ENCODE assay signal across 8 cellular contexts in genomic region chr1:26677306-26678115, GRCh38. TPM values are rescaled to one million over a fixed set of nuclear protein-coding genes. Genes with fewer than 3 reads are reported as not detected.
A peak's percentile ranks its signal among the peaks of the same experiment; 100 is the strongest.
DNase-seq lines count a peak whose midpoint lies in the region; ATAC-seq and TF ChIP-seq lines count a peak whose summit lies in the region.

No MANE protein-coding gene starts in this region.

- peaks cover 20% of the 10 kb centered on the region for H3K4me1 Mint-ChIP-seq in activated CD8-positive, alpha-beta memory T cell treated with anti-CD3 and anti-CD28 coated beads, Interleukin-2, amount 10 ng/mL, durations not matched to agents 7 days and 5 days
- peaks cover 8% of the 10 kb centered on the region for H3K4me1 Mint-ChIP-seq in endothelial cell (ENCODE audit: unreplicated experiment)

- no peaks in the 10 kb centered on the region for H3K36me3 Mint-ChIP-seq in activated CD8-positive, alpha-beta memory T cell treated with anti-CD3 and anti-CD28 coated beads, Interleukin-2, amount 10 ng/mL, durations not matched to agents 7 days and 5 days
- H3K36me3 Mint-ChIP-seq in endothelial cell (ENCODE audit: low read depth, unreplicated experiment), result no peaks in the 10 kb centered on the region

- H3K36me3 ChIP-seq in muscle layer of colon (ENCODE audit: insufficient read depth, low read length) (no peaks in the 10 kb centered on the region), testis (ENCODE audit: low read depth, missing control alignments) (no peaks in the 10 kb centered on the region)

- TF ChIP-seq CTCF in endothelial cell (IDR thresholded peaks at IDR 0.05; ENCODE audit: unreplicated experiment) (no peak), testis (IDR thresholded peaks at IDR 0.05) (peak in 2 of 3 experiments; percentile 50)

- no peak overlapping the region for H3K4me3 Mint-ChIP-seq in activated CD8-positive, alpha-beta memory T cell treated with anti-CD3 and anti-CD28 coated beads, Interleukin-2, amount 10 ng/mL, durations not matched to agents 7 days and 5 days
- no peak overlapping the region for H3K4me3 Mint-ChIP-seq in endothelial cell (ENCODE audit: unreplicated experiment)

- no peak for TF ChIP-seq POLR2A in testis (IDR thresholded peaks at IDR 0.05)

- H3K9me3 Mint-ChIP-seq in activated CD8-positive, alpha-beta memory T cell treated with anti-CD3 and anti-CD28 coated beads, Interleukin-2, amount 10 ng/mL, durations not matched to agents 7 days and 5 days (ENCODE audit: low read depth), result no peaks in the 10 kb centered on the region
- no peaks in the 10 kb centered on the region for H3K9me3 Mint-ChIP-seq in endothelial cell (ENCODE audit: unreplicated experiment)

- H3K9ac ChIP-seq in muscle layer of colon (ENCODE audit: low read length), result peak overlapping the region; percentile 26

- peaks cover 12% of the 10 kb centered on the region for H3K4me1 ChIP-seq in muscle layer of colon (ENCODE audit: insufficient read depth, low read length)
- peaks cover 13% of the 10 kb centered on the region for H3K4me1 ChIP-seq in testis

- intact Hi-C loops in testis (cut with DNase I; ENCODE audit: low total_unique reads), result no loop called here

- H3K27ac Mint-ChIP-seq in activated CD8-positive, alpha-beta memory T cell treated with anti-CD3 and anti-CD28 coated beads, Interleukin-2, amount 10 ng/mL, durations not matched to agents 7 days and 5 days, result peak overlapping the region; percentile 19
- peak overlapping the region; percentile 51 for H3K27ac Mint-ChIP-seq in endothelial cell (ENCODE audit: unreplicated experiment)

- DNase-seq in AML-193 (lab: John Stamatoyannopoulos, UW), result peak; percentile 86 to 91
- peak; percentile 72 for DNase-seq in HS-27A (ENCODE audit: low read depth)
- peak; percentile 91 for DNase-seq in NOMO-1 treated with DMSO at 0.1 percent for 48 hours (lab: John Stamatoyannopoulos, UW; ENCODE audit: unreplicated experiment)
- peak; percentile 70 for DNase-seq in activated CD8-positive, alpha-beta memory T cell treated with anti-CD3 and anti-CD28 coated beads, Interleukin-2, amount 10 ng/mL, durations not matched to agents 7 days and 5 days
- DNase-seq in endothelial cell (ENCODE audit: low spot score), result peak; percentile 55
- peak; percentile 86 for DNase-seq in testis

- peak overlapping the region; percentile 4 for H3K27ac ChIP-seq in muscle layer of colon (ENCODE audit: low read depth, low read length)
- no peak overlapping the region for H3K27ac ChIP-seq in testis

- no peaks in the 10 kb centered on the region for H3K27me3 Mint-ChIP-seq in activated CD8-positive, alpha-beta memory T cell treated with anti-CD3 and anti-CD28 coated beads, Interleukin-2, amount 10 ng/mL, durations not matched to agents 7 days and 5 days
- no peaks in the 10 kb centered on the region for H3K27me3 Mint-ChIP-seq in endothelial cell (ENCODE audit: unreplicated experiment)

- ATAC-seq in GM19023 (IDR thresholded peaks at IDR 0.05; ENCODE audit: unreplicated experiment), result peak; percentile 60
- ATAC-seq in activated CD8-positive, alpha-beta memory T cell treated with anti-CD3 and anti-CD28 coated beads, Interleukin-2, amount 10 ng/mL, durations not matched to agents 7 days and 5 days, result peak; percentile 98

- WGBS in testis, 2 donors, result 17 to 34% methylated on average over 9 of the region's 9 CpGs

- H3K9me3 ChIP-seq in muscle layer of colon (ENCODE audit: low read length) (no peaks in the 10 kb centered on the region), testis (no peaks in the 10 kb centered on the region)

- no peaks in the 10 kb centered on the region for H3K27me3 ChIP-seq in muscle layer of colon (ENCODE audit: control insufficient read depth in 1 of 2, insufficient read depth in 2 of 2, low read length in 2 of 2)
- no peaks in the 10 kb centered on the region for H3K27me3 ChIP-seq in testis

- CTCF ChIA-PET in activated CD8-positive, alpha-beta memory T cell treated with anti-CD3 and anti-CD28 coated beads, Interleukin-2, amount 10 ng/mL, durations not matched to agents 7 days and 5 days (lab: Charles Lee), result interaction anchor here (0.6 to 4.3 kb wide), 18 partner anchors 14 to 210 kb away, joined by 3 to 43 read pairs (median 4); partner anchors contain the start of gene PIGV

- H3K4me3 ChIP-seq in muscle layer of colon (ENCODE audit: low read depth in 1 of 2, low read length in 2 of 2) (peak overlapping the region in 1 of 2 donors; percentile 38), testis (no peak overlapping the region)

RNA-seq across cellular contexts. Expression of gene ARID1A, which starts 18.3 kb away (rescaled TPM):
- 100 to 1,000 TPM in 1 of 2 experiments, 10 to 100 TPM in 1; 92.4 to 112 TPM for total RNA-seq in activated CD8-positive, alpha-beta memory T cell treated with anti-CD3 and anti-CD28 coated beads, Interleukin-2, amount 10 ng/mL, durations not matched to agents 7 days and 5 days
- total RNA-seq in endothelial cell (ENCODE audit: unreplicated experiment) (115 TPM), testis (100 to 1,000 TPM; 106 to 119 TPM)
- polyA plus RNA-seq in testis (ENCODE audit: insufficient read depth, low read depth, low replicate concordance), result 53.7 TPM
